20 cellular contexts compared by ENCODE assay signal in the genomic region with DNA sequence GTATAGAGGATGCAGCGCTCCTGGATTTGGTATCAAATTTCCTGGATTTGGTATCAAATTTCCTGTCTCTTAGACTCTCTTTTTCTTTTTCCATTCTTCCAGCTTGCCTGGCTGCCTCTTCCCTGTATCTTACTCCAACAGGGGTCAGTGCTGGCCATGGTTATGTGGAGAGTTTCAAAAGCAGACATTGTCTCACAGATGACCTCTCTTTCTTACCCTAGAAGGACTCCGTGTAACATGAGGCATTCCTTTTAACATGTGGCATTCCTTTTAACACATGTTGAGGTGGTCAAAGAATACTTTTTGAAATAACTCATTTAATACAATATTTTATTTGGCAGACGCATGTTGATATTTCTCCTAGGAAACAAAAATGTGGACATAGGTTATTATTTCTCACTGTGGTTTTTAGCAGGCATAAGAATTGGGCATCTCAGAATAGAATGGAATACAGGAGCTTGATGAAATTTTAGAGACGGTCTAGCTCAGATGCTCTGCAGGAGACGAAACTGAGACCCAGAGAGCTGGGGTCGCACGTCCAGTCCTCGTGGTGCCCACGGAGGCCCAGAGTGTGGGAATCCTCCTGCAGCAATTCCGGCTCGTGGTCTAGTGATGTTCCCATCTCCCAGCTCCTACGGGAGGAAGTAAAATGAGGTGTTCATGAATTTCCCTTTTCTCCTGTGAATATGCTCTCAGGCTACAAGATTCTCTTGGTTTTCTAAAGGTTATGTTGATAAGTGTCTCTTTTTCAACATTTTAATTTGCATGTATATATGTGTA. TPM values are rescaled to one million over a fixed set of nuclear protein-coding genes. Genes with fewer than 3 reads are reported as not detected.
A peak's percentile ranks its signal among the peaks of the same experiment; 100 is the strongest.
DNase-seq lines count a peak whose midpoint lies in the region; FAIRE-seq and TF ChIP-seq lines count a peak whose summit lies in the region.
"Had no signal": no experiment of that assay in that cellular context is flagged by ENCODE, and none has a peak within 500 bp of the region (broad histone marks: within the 10 kb centered on the region; RNA-seq: fewer than 3 reads in every experiment).

No MANE protein-coding gene starts in this region.

- H2BK5ac ChIP-seq in H1 (ENCODE audit: low read depth, low read length) = no peak overlapping the region

- H3K79me2 ChIP-seq in H1 (ENCODE audit: control insufficient read depth in 1 of 2, insufficient read depth in 2 of 2, low read length in 2 of 2) = no peaks in the 10 kb centered on the region

- no peak overlapping the region for H3K4ac ChIP-seq in H1 (replicated peaks; ENCODE audit: insufficient read length, low read depth, low read length)

- no peak overlapping the region for H2BK15ac ChIP-seq in H1 (ENCODE audit: low read length)

- H4K20me1 ChIP-seq in H1 (replicated peaks in 1 of 2; ENCODE audit: control insufficient read depth in 1 of 2, insufficient read depth in 2 of 2, low read length in 2 of 2) = no peaks in the 10 kb centered on the region

- no peak overlapping the region for H2BK12ac ChIP-seq in H1 (ENCODE audit: low read depth, low read length)

- TF ChIP-seq POLR2A in H1 (IDR thresholded peaks at IDR 0.05; ENCODE audit: control extremely low read depth in 1 of 2, low read depth in 2 of 2, low read length in 2 of 2) = no peak

- H3K14ac ChIP-seq in H1 (ENCODE audit: insufficient read length) = no peak overlapping the region

- no peaks in the 10 kb centered on the region for H3K4me1 ChIP-seq in H1 (replicated peaks in 1 of 4; ENCODE audit: control insufficient read depth in 3 of 4, insufficient read depth in 4 of 4, low read length in 3 of 4)
- H3K4me1 ChIP-seq: right atrium auricular region had no signal

- no peak overlapping the region for H4K91ac ChIP-seq in H1 (replicated peaks; ENCODE audit: insufficient read length, low read length)

- no peak for TF ChIP-seq EP300 in H1 (IDR thresholded peaks at IDR 0.05; ENCODE audit: borderline replicate concordance in 1 of 2, low read depth in 2 of 2, low read length in 2 of 2)

- H4K5ac ChIP-seq in H1 (ENCODE audit: insufficient read length, low read depth, low read length) = no peak overlapping the region

- H2AK5ac ChIP-seq in H1 (ENCODE audit: low read depth, low read length) = no peak overlapping the region

- H2BK120ac ChIP-seq in H1 (replicated peaks; ENCODE audit: low read depth, low read length) = no peak overlapping the region

- no peak overlapping the region for H2BK20ac ChIP-seq in H1 (ENCODE audit: low read length)

- DNase-seq in AG20443 (ENCODE audit: low spot score) (peak; percentile 62), RPMI7951 (ENCODE audit: low read depth) (peak; percentile 61), H1 (ENCODE audit: low read depth in 1 of 2, low spot score in 2 of 2) (no peak), non-pigmented ciliary epithelial cell (ENCODE audit: low read depth) (peak; percentile 41), mucosa of gallbladder (ENCODE audit: low spot score) (no peak), superior temporal gyrus (ENCODE audit: extremely low spot score) (no peak)
- DNase-seq in effector CD8-positive, alpha-beta T cell (lab: John Stamatoyannopoulos, UW) = no peak
- no peak for DNase-seq in activated CD8-positive, alpha-beta memory T cell treated with anti-CD3 and anti-CD28 coated beads, Interleukin-2, amount 50 U/mL, for 4 hours
- DNase-seq: activated CD4-positive, alpha-beta T cell treated with anti-CD3 and anti-CD28 coated beads, Interleukin-2, amount 50 U/mL, for 48 hours; activated naive CD8-positive, alpha-beta T cell treated with anti-CD3 and anti-CD28 coated beads, Interleukin-2, amount 10 ng/mL, durations not matched to agents 7 days and 5 days; cerebellar nuclear complex; COR-L47; heart left ventricle; kidney glomerular epithelial cell; NCI-H526 treated with DMSO at 0.1 percent for 48 hours; PC-3 had no signal

- TF ChIP-seq CTCF in H1 (IDR thresholded peaks at IDR 0.05; ENCODE audit: control extremely low read depth in 1 of 3, insufficient read depth in 1 of 3, low read depth in 1 of 3, low read length in 3 of 3) = peak in 1 of 3 experiments; percentile 25; a peak in 2 of 4 replicates

- H3K23me2 ChIP-seq in H1 (ENCODE audit: low read depth, low read length) = no peaks in the 10 kb centered on the region

- FAIRE-seq in H1 (lab: Jason Lieb, UNC) = no peak
- FAIRE-seq: HTR-8/SVneo had no signal

- no peaks in the 10 kb centered on the region for H3K27me3 ChIP-seq in H1 (replicated peaks in 1 of 4; ENCODE audit: control insufficient read depth in 3 of 4, extremely low read depth in 1 of 4, insufficient read depth in 3 of 4, low read length in 3 of 4)
- H3K27me3 ChIP-seq: heart left ventricle, right atrium auricular region had no signal

- H3K23ac ChIP-seq in H1 (ENCODE audit: insufficient read length) = no peak overlapping the region

- H3K27ac ChIP-seq in H1 (ENCODE audit: low read depth, low read length) = no peak overlapping the region
- H3K27ac ChIP-seq: epithelial cell of prostate, heart left ventricle, right atrium auricular region, SK-N-MC had no signal

- H4K8ac ChIP-seq in H1 (ENCODE audit: extremely low read depth, insufficient read depth, low read length) = no peak overlapping the region

- peaks cover 0 to 2% of the 10 kb centered on the region in 2 experiments; a peak in 1 of 4 replicates for H3K9me3 ChIP-seq in H1 (ENCODE audit: insufficient read depth in 2 of 2, low read depth in 1 of 2, low read length in 1 of 2)
- H3K9me3 ChIP-seq: heart left ventricle, right atrium auricular region had no signal

- no peak overlapping the region for H3K18ac ChIP-seq in H1 (ENCODE audit: extremely low read depth, low read length)

- WGBS in H1 (ENCODE audit: extremely low coverage in 1 of 2, insufficient coverage in 1 of 2, insufficient read length in 1 of 2, insufficient replicate concordance in 2 of 2, low coverage in 1 of 2, low lambda C conversion rate in 2 of 2, missing lambda C conversion rate in 1 of 2), 2 experiments = 92% methylated on average over 12 of the region's 12 CpGs; no CpG with 5 or more reads in 1 of the 2 experiments

- no peak overlapping the region for H3K4me2 ChIP-seq in H1 (ENCODE audit: insufficient read depth in 1 of 2, low read depth in 2 of 2, low read length in 2 of 2)

- H2AFZ ChIP-seq in H1 (ENCODE audit: low read length) = no peak overlapping the region

- no peak overlapping the region for H3K9ac ChIP-seq in H1 (replicated peaks in 1 of 4; ENCODE audit: extremely low read depth in 1 of 4, low read depth in 3 of 4, low read length in 3 of 4)

- CTCF ChIA-PET in H1 (lab: Charles Lee; ENCODE audit: partially characterized antibody) = interaction anchor here (0.6 to 1.1 kb wide), 5 partner anchors 11 to 747 kb away, joined by 3 read pairs; no protein-coding TSS in a partner anchor

- H3K79me1 ChIP-seq in H1 (ENCODE audit: low read depth, low read length) = no peaks in the 10 kb centered on the region

- no peak overlapping the region for H3K4me3 ChIP-seq in H1 (ENCODE audit: extremely low read depth in 1 of 4, insufficient read depth in 2 of 4, low read depth in 3 of 4, low read length in 4 of 4)
- H3K4me3 ChIP-seq: heart left ventricle, right atrium auricular region, SK-N-MC had no signal

- H3K36me3 ChIP-seq in H1 (ENCODE audit: control insufficient read depth in 2 of 4, insufficient read depth in 4 of 4, low read length in 3 of 4) = no peaks in the 10 kb centered on the region
- H3K36me3 ChIP-seq: heart left ventricle, right atrium auricular region had no signal

- peak; percentile 47 to 57; a peak in 3 of 4 replicates for TF ChIP-seq RAD21 in H1 (IDR thresholded peaks at IDR 0.05 in 1 of 2, conservative IDR thresholded peaks at IDR 0.05 in 1 of 2; ENCODE audit: low read depth in 2 of 2, low read length in 2 of 2)

- POLR2A ChIA-PET in H1 (lab: Charles Lee; ENCODE audit: partially characterized antibody) = no interaction called here

- H3K56ac ChIP-seq in H1 (replicated peaks; ENCODE audit: insufficient read length, low read depth, low read length) = no peak overlapping the region

TF ChIP-seq in H1, 55 proteins besides CTCF, POLR2A, EP300 and RAD21 (continues in another document):
- no peak for TF ChIP-seq RFX5 (IDR thresholded peaks at IDR 0.05; ENCODE audit: borderline replicate concordance, low read depth, low read length)

RNA-seq across cellular contexts. Expression of a gene that starts 59.6 kb away (rescaled TPM):
- 61.2 and 62.5 TPM in 2 replicates for total RNA-seq in RPMI7951 (2014; rRNA removed; shearing (Covaris generic))
- 28.3 and 31.5 TPM in 2 replicates for total RNA-seq in H1 (2021; fragmentation: NEBNext Ultra II Directional; extraction: Animal tissue kit (Norgen Biotek cat#: 25700))
- polyA plus RNA-seq in H1 (2011; rRNA removed) = 18.6 and 21.2 TPM in 2 replicates
- polyA plus RNA-seq in H1 (2011; cell fraction: cytosol; rRNA removed) = 17.8 TPM
- 64.4 TPM for polyA plus RNA-seq in H1 (2011; cell fraction: nucleus; rRNA removed)
- 26.8 to 32.2 TPM (median 27.6 TPM) in 4 replicates for polyA plus RNA-seq in H1 (2012, experiment 1 of 2)
- 11.7 TPM for polyA plus RNA-seq in H1 (2012, experiment 2 of 2)
- polyA plus RNA-seq in H1 (2013, experiment 1 of 2) = 30.9 TPM
- polyA plus RNA-seq in H1 (2013, experiment 2 of 2) = 26.0 TPM
- 23.7 and 24.5 TPM in 2 replicates for polyA minus RNA-seq in H1 (2011; rRNA and poly(A)+ RNA removed)
- 17.3 TPM for polyA minus RNA-seq in H1 (2011; cell fraction: cytosol; rRNA and poly(A)+ RNA removed)
- polyA minus RNA-seq in H1 (2011; cell fraction: nucleus; rRNA and poly(A)+ RNA removed) = 28.3 TPM
- total RNA-seq in mucosa of gallbladder = 48.5 TPM

Comparison
In these comparisons a context has a peak if more than half of its experiments do, and no peak if none do; other contexts are left out.
1. DNase-seq: peak in AG20443 (single experiment), RPMI7951 (single experiment) and non-pigmented ciliary epithelial cell (single experiment); none in H1 (0 of 2), effector CD8-positive, alpha-beta T cell (single experiment), mucosa of gallbladder (single experiment), activated CD8-positive, alpha-beta memory T cell treated with anti-CD3 and anti-CD28 coated beads, Interleukin-2, amount 50 U/mL, for 4 hours (single experiment) and superior temporal gyrus (single experiment).